In the genomic region with DNA sequence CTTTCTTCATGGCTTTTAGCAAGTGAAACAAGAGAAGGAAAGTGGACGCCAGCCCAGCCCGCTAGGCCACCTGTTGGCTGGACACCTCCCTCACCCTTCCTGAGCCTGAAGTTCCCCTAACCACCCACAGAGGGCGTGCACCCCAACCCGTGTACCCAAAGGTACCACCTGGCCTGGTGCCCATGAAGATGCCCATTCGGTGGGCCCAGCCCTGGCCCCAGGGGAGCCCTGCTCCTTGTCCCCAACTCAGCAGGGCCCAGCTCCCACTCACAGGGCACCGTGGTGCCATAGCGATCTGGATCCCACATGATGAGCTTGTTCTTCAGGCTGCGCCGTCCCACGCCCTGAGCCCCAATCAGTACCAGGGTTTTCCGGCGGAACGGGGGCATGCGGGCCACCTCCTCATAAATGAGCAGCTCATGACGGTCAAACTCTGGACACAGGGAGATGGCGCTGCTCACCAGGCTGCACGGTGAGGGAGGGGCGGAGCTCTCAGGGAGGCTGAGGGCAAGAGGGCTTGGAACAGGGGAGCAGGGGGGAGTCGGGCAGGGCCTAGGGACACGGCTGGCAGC, we compare ENCODE assay signal across 8 cellular contexts. TPM values are rescaled to one million over a fixed set of nuclear protein-coding genes. Genes with fewer than 3 reads are reported as not detected.
DNase-seq lines count a peak whose midpoint lies in the region; ATAC-seq and TF ChIP-seq lines count a peak whose summit lies in the region.

No MANE protein-coding gene starts in this region.

- intact Hi-C loops in left ventricle myocardium inferior (cut with micrococcal nuclease), result no loop called here

- H3K36me3 ChIP-seq in left ventricle myocardium inferior, result peaks cover 19% of the 10 kb centered on the region

- H3K27ac ChIP-seq in left ventricle myocardium inferior (replicated peaks), result no peak overlapping the region

- ATAC-seq in HG03442 (IDR thresholded peaks at IDR 0.05; ENCODE audit: unreplicated experiment), result no peak

- no peak overlapping the region for H3K4me3 ChIP-seq in left ventricle myocardium inferior

- no peaks in the 10 kb centered on the region for H3K9me3 ChIP-seq in left ventricle myocardium inferior (replicated peaks)

- H3K27me3 ChIP-seq in left ventricle myocardium inferior (ENCODE audit: low read depth), result no peaks in the 10 kb centered on the region

- peaks cover 18% of the 10 kb centered on the region for H3K4me1 ChIP-seq in left ventricle myocardium inferior

- DNase-seq in A172 (ENCODE audit: low spot score) (peak; percentile 43), OCI-M1 (lab: John Stamatoyannopoulos, UW) (peak; percentile 55), left ventricle myocardium inferior (no peak), OCI-M2 (lab: John Stamatoyannopoulos, UW; ENCODE audit: unreplicated experiment) (no peak)
- DNase-seq in activated naive CD4-positive, alpha-beta T cell treated with Interleukin-2 at 50 U/mL for 16 hours, result peak; percentile 49
- DNase-seq in stimulated activated CD4-positive, alpha-beta T cell treated with anti-CD3 and anti-CD28 coated beads, Interleukin-1b, Interleukin-23, amount 100 ng/mL, for 48 hours, result peak; percentile 41

- peak; percentile 94 for TF ChIP-seq CTCF in GM12874 (IDR thresholded peaks at IDR 0.05; ENCODE audit: insufficient read depth, low read depth, low read length)
- TF ChIP-seq CTCF in left ventricle myocardium inferior (IDR thresholded peaks at IDR 0.05; ENCODE audit: borderline replicate concordance), result peak; percentile 70

RNA-seq across cellular contexts. Expression of a gene that starts 26.8 kb away (rescaled TPM):
- total RNA-seq in A172 (2014; rRNA removed; shearing (Covaris generic)), result 4.8 TPM in 2 replicates
- 12.1 TPM for total RNA-seq in left ventricle myocardium inferior

RNA-seq across cellular contexts. Expression of a gene that starts 33.5 kb away (rescaled TPM):
- total RNA-seq in A172 (2014; rRNA removed; shearing (Covaris generic)), result not detected in 2 replicates
- 12.6 TPM for total RNA-seq in left ventricle myocardium inferior

RNA-seq across cellular contexts. Expression of a gene that starts 47.6 kb away (rescaled TPM):
- 11.6 and 19.1 TPM in 2 replicates for total RNA-seq in A172 (2014; rRNA removed; shearing (Covaris generic))
- total RNA-seq in left ventricle myocardium inferior, result 35.2 TPM

Comparison
In these comparisons a context has a peak if more than half of its experiments do, and no peak if none do; other contexts are left out.
1. DNase-seq: peak in A172 (single experiment), OCI-M1 (single experiment), activated naive CD4-positive, alpha-beta T cell treated with Interleukin-2 at 50 U/mL for 16 hours (single experiment) and stimulated activated CD4-positive, alpha-beta T cell treated with anti-CD3 and anti-CD28 coated beads, Interleukin-1b, Interleukin-23, amount 100 ng/mL, for 48 hours (single experiment); none in left ventricle myocardium inferior (single experiment) and OCI-M2 (single experiment).
2. RNA of a gene that starts 33.5 kb away (total RNA-seq): 12.6 TPM in left ventricle myocardium inferior (single experiment); not detected in A172; every median in the first group is over 10 times any median in the second.